14 cellular contexts compared by ENCODE assay signal in the genomic region with DNA sequence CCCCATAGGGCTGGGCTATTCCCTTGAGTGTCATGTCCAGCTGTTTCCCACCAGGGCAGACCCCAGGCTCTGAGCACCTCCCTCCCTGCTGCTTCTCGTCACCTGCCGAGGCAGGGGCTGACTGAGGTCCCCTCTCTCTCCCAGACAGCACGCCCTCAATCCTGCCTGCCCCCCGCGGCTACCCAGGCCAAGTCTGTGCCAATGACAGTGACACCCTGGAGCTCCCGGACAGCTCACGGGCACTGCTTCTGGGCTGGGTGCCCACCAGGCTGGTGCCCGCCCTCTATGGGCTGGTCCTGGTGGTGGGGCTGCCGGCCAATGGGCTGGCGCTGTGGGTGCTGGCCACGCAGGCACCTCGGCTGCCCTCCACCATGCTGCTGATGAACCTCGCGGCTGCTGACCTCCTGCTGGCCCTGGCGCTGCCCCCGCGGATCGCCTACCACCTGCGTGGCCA. TPM values are rescaled to one million over a fixed set of nuclear protein-coding genes. Genes with fewer than 3 reads are reported as not detected.
DNase-seq lines count a peak whose midpoint lies in the region; TF ChIP-seq lines count a peak whose summit lies in the region.
"Had no signal": no experiment of that assay in that cellular context is flagged by ENCODE, and none has a peak within 500 bp of the region (broad histone marks: within the 10 kb centered on the region; RNA-seq: fewer than 3 reads in every experiment).

No MANE protein-coding gene starts in this region.

- TF ChIP-seq EP300 in tibial nerve (IDR thresholded peaks at IDR 0.05), result no peak

- no peak overlapping the region for H3K27ac ChIP-seq in mesenchymal stem cell (ENCODE audit: low read length, poor library complexity, severe bottlenecking)
- H3K27ac ChIP-seq in tibial nerve, result no peak overlapping the region
- no peak overlapping the region for H3K27ac ChIP-seq in effector memory CD4-positive, alpha-beta T cell (ENCODE audit: insufficient read depth, low read length, poor library complexity, severe bottlenecking)

- no peaks in the 10 kb centered on the region for H4K20me1 ChIP-seq in Loucy (ENCODE audit: insufficient read depth, low read length, poor library complexity, severe bottlenecking)

- H3K79me2 ChIP-seq in Loucy (ENCODE audit: insufficient read depth, low read length), result peaks cover 22% of the 10 kb centered on the region; the same call in 1 of the 2 replicates

- peak overlapping the region; percentile 89 to 100 for H3K4ac ChIP-seq in mesenchymal stem cell (ENCODE audit: low read depth in 1 of 2, low read length in 2 of 2)

- H2BK15ac ChIP-seq in mesenchymal stem cell (ENCODE audit: low read depth, poor library complexity, severe bottlenecking), result peak overlapping the region; percentile 96

- TF ChIP-seq CTCF in Loucy (conservative IDR thresholded peaks at IDR 0.05; ENCODE audit: low read length), result no peak
- TF ChIP-seq CTCF in tibial nerve (IDR thresholded peaks at IDR 0.05), result no peak

- H3K79me1 ChIP-seq in mesenchymal stem cell (replicated peaks; ENCODE audit: low read length, poor library complexity, severe bottlenecking), result no peaks in the 10 kb centered on the region

- H2BK5ac ChIP-seq in mesenchymal stem cell (ENCODE audit: low read depth, low read length, poor library complexity, severe bottlenecking), result no peak overlapping the region

- H2AFZ ChIP-seq in Loucy (ENCODE audit: low read length), result no peak overlapping the region
- no peak overlapping the region for H2AFZ ChIP-seq in mesenchymal stem cell (ENCODE audit: low read depth, low read length)

- no peak overlapping the region for H2AK5ac ChIP-seq in mesenchymal stem cell (ENCODE audit: low read length, severe bottlenecking)

- peak overlapping the region; percentile 70 for H3K9ac ChIP-seq in Loucy (ENCODE audit: low read depth, low read length, poor library complexity, severe bottlenecking)
- H3K9ac ChIP-seq in mesenchymal stem cell (ENCODE audit: low read length), result no peak overlapping the region

- peak overlapping the region; percentile 78 for H3K4me2 ChIP-seq in Loucy (ENCODE audit: low read depth, low read length, poor library complexity, severe bottlenecking)
- no peak overlapping the region for H3K4me2 ChIP-seq in mesenchymal stem cell (ENCODE audit: low read length, poor library complexity, severe bottlenecking)

- peak overlapping the region; percentile 100 for H4K8ac ChIP-seq in mesenchymal stem cell (ENCODE audit: low read length)

- H3K27me3 ChIP-seq in Loucy (ENCODE audit: insufficient read depth, low read length, poor library complexity, severe bottlenecking), result no peaks in the 10 kb centered on the region
- H3K27me3 ChIP-seq in mesenchymal stem cell (ENCODE audit: control insufficient read depth in 1 of 2, insufficient read depth in 1 of 2, low read length in 2 of 2), result peaks cover 3 to 45% of the 10 kb centered on the region in 2 experiments
- peaks cover 0 to 27% of the 10 kb centered on the region in 2 donors for H3K27me3 ChIP-seq in tibial nerve
- H3K27me3 ChIP-seq in effector memory CD4-positive, alpha-beta T cell (replicated peaks; ENCODE audit: control insufficient read depth, insufficient read depth, low read length, poor library complexity, severe bottlenecking), result no peaks in the 10 kb centered on the region

- peak overlapping the region; percentile 100 for H4K91ac ChIP-seq in mesenchymal stem cell (ENCODE audit: low read length)

- no peaks in the 10 kb centered on the region for H3K9me3 ChIP-seq in Loucy (ENCODE audit: insufficient read depth, low read depth, low read length)
- H3K9me3 ChIP-seq in mesenchymal stem cell (ENCODE audit: control insufficient read depth, low read length), result no peaks in the 10 kb centered on the region
- H3K9me3 ChIP-seq in tibial nerve, result no peaks in the 10 kb centered on the region
- H3K9me3 ChIP-seq in effector memory CD4-positive, alpha-beta T cell (ENCODE audit: control insufficient read depth, low read length), result no peaks in the 10 kb centered on the region

- no peaks in the 10 kb centered on the region for H3K36me3 ChIP-seq in Loucy (ENCODE audit: insufficient read depth, low read length)
- H3K36me3 ChIP-seq in mesenchymal stem cell (ENCODE audit: control insufficient read depth in 1 of 2, insufficient read depth in 2 of 2, low read depth in 1 of 2, low read length in 2 of 2), result no peaks in the 10 kb centered on the region
- H3K36me3 ChIP-seq in tibial nerve, result no peaks in the 10 kb centered on the region
- no peaks in the 10 kb centered on the region for H3K36me3 ChIP-seq in effector memory CD4-positive, alpha-beta T cell (ENCODE audit: control insufficient read depth, insufficient read depth, low read length)

- H3K4me1 ChIP-seq in Loucy (ENCODE audit: insufficient read depth, low read length, poor library complexity, severe bottlenecking) (peaks cover 66% of the 10 kb centered on the region), mesenchymal stem cell (ENCODE audit: control insufficient read depth, insufficient read depth, low read depth, low read length) (peaks cover 7% of the 10 kb centered on the region), tibial nerve (peaks cover 0 to 10% (median 4%) of the 10 kb centered on the region in 4 donors)
- H3K4me1 ChIP-seq in effector memory CD4-positive, alpha-beta T cell (ENCODE audit: control insufficient read depth, insufficient read depth, low read length, poor library complexity, severe bottlenecking), result peaks cover 7% of the 10 kb centered on the region

- H3K4me3 ChIP-seq in Loucy (ENCODE audit: low read length, poor library complexity, severe bottlenecking) (peak overlapping the region; percentile 66), mesenchymal stem cell (ENCODE audit: insufficient read depth in 1 of 2, low read depth in 1 of 2, low read length in 2 of 2) (no peak overlapping the region), tibial nerve (no peak overlapping the region)
- no peak overlapping the region for H3K4me3 ChIP-seq in effector memory CD4-positive, alpha-beta T cell (ENCODE audit: insufficient read depth, low read depth, low read length, poor library complexity, severe bottlenecking)

- TF ChIP-seq POLR2A in tibial nerve (IDR thresholded peaks at IDR 0.05), result no peak

- H3F3A ChIP-seq in Loucy (ENCODE audit: low read depth), result no peaks in the 10 kb centered on the region

- no peak overlapping the region for H3K23ac ChIP-seq in mesenchymal stem cell (ENCODE audit: low read length in 2 of 2)

- H3K18ac ChIP-seq in mesenchymal stem cell (ENCODE audit: low read depth in 1 of 2, low read length in 2 of 2), result peak overlapping the region; percentile 97 to 100

- peak overlapping the region; percentile 100 for H2BK120ac ChIP-seq in mesenchymal stem cell (ENCODE audit: low read depth, low read length)

- peak overlapping the region; percentile 93 to 99 for H2BK12ac ChIP-seq in mesenchymal stem cell (ENCODE audit: low read length in 2 of 2)

- peak overlapping the region in 1 of 2 experiments; percentile 90 for H3K14ac ChIP-seq in mesenchymal stem cell (ENCODE audit: low read length in 2 of 2)

- WGBS in mesenchymal stem cell, result 81% methylated on average over 19 of the region's 19 CpGs
- 64 to 72% methylated on average over 11 to 16 of the region's 19 CpGs for WGBS in tibial nerve, 2 donors

- DNase-seq in AG08395 (ENCODE audit: low spot score), result peak; percentile 10
- DNase-seq in cerebellar cortex (ENCODE audit: low spot score), result peak; percentile 12
- peak; percentile 50 for DNase-seq in mesenchymal stem cell
- no peak for DNase-seq in activated CD4-positive, alpha-beta T cell treated with anti-CD3 and anti-CD28 coated beads for 4 hours
- DNase-seq in tibial nerve (ENCODE audit: low spot score in 2 of 2), result no peak
- no peak for DNase-seq in stimulated activated CD4-positive, alpha-beta T cell treated with anti-CD3 and anti-CD28 coated beads, Interleukin-2, amount 100 ng/mL, for 24 hours
- DNase-seq in effector memory CD4-positive, alpha-beta T cell, result no peak
- DNase-seq: activated CD4-positive, alpha-beta T cell treated with anti-CD3 and anti-CD28 coated beads, Interleukin-2, amount 50 U/mL, for 1 hour; C1 segment of cervical spinal cord; effector CD8-positive, alpha-beta T cell; NCI-H2081 treated with DMSO at 0.1 percent for 48 hours; stimulated activated CD4-positive, alpha-beta T cell treated with anti-CD3 and anti-CD28 coated beads, Interleukin-1b, Interleukin-23, amount 100 ng/mL, for 48 hours had no signal

- H3K9me2 ChIP-seq in Loucy (replicated peaks; ENCODE audit: low read depth, low read length), result no peaks in the 10 kb centered on the region

RNA-seq across cellular contexts. Expression of a gene that starts 0.7 kb away (rescaled TPM):
- 10.2 TPM for polyA plus RNA-seq in mesenchymal stem cell (2013, experiment 1 of 2)
- 9.7 TPM for polyA plus RNA-seq in mesenchymal stem cell (2013, experiment 2 of 2)
- total RNA-seq in tibial nerve, result 10 to 100 TPM in 1 of 4 donors, 1 to 10 TPM in 3; 1.3 to 12.9 (median 1.8) TPM
- total RNA-seq: temporal lobe had no signal

Comparison
In these comparisons a context has a peak if more than half of its experiments do, and no peak if none do; other contexts are left out.
1. DNase-seq: peak in AG08395 (single experiment), cerebellar cortex (single experiment) and mesenchymal stem cell (single experiment); none in activated CD4-positive, alpha-beta T cell treated with anti-CD3 and anti-CD28 coated beads for 4 hours (0 of 2), tibial nerve (0 of 2), stimulated activated CD4-positive, alpha-beta T cell treated with anti-CD3 and anti-CD28 coated beads, Interleukin-2, amount 100 ng/mL, for 24 hours (0 of 2) and effector memory CD4-positive, alpha-beta T cell (0 of 3).